Comparison of ENCODE assay signal across 1 cellular context in the genomic region with DNA sequence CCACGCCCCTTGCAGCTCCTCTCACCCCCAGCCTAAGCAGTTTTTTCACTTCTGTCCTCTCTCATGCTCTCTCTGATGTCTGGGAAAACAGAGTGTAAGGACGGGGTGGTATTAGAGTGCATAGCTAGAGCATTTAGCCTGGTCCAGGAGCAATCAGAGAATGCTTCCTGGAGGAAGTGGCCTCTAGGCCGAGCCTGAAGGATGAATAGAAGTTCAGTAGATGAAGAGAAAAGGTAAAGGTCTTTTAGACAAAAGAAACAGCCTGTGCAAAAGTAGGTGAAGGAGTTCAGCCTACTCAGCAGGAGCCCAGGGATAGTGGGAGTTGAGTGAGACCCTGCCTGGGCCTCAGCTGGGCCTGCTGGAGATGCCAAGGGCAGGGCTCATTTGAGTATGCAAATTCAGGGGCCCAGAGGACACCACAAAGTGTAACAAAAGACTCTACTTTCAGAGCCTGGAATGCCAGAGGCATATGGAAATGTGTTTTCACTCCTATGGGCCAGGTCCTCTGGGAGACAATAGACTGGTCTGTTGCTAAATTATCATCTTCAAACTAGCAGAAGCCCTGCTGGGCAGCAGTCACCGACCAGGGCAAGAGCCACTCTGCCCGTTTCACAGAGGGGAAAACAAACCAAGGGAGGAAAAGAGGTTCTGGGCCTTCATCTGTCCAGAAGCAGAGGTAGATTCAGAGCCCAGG.
A peak's percentile ranks its signal among the peaks of the same experiment; 100 is the strongest.
TF ChIP-seq lines count a peak whose summit lies in the region.

No MANE protein-coding gene starts in this region.

TF ChIP-seq in K562, 482 proteins besides CTCF, POLR2A, EP300 and RAD21:
- TF ChIP-seq ZFP36 (IDR thresholded peaks at IDR 0.05; ENCODE audit: low read depth, low read length, partially characterized antibody) (peak; percentile 92), HNRNPK (IDR thresholded peaks at IDR 0.05; ENCODE audit: low read depth, low read length, poor library complexity, severe bottlenecking) (no peak), CBX3 (IDR thresholded peaks at IDR 0.05; ENCODE audit: borderline replicate concordance in 1 of 2, low read length in 2 of 2) (no peak), SRSF1 (IDR thresholded peaks at IDR 0.05; ENCODE audit: low read depth, low read length) (no peak), ZNF311 (CRISPR knock-in tag; IDR thresholded peaks at IDR 0.05) (no peak), RBM25 (IDR thresholded peaks at IDR 0.05; ENCODE audit: low read depth, low read length, severe bottlenecking) (peak; percentile 23), ZNF436 (CRISPR knock-in tag; IDR thresholded peaks at IDR 0.05) (0 out of 2 replicates have a peak, but pooled peaks have one; percentile 37)
